Comparison of ENCODE assay signal across 8 cellular contexts in the genomic region with DNA sequence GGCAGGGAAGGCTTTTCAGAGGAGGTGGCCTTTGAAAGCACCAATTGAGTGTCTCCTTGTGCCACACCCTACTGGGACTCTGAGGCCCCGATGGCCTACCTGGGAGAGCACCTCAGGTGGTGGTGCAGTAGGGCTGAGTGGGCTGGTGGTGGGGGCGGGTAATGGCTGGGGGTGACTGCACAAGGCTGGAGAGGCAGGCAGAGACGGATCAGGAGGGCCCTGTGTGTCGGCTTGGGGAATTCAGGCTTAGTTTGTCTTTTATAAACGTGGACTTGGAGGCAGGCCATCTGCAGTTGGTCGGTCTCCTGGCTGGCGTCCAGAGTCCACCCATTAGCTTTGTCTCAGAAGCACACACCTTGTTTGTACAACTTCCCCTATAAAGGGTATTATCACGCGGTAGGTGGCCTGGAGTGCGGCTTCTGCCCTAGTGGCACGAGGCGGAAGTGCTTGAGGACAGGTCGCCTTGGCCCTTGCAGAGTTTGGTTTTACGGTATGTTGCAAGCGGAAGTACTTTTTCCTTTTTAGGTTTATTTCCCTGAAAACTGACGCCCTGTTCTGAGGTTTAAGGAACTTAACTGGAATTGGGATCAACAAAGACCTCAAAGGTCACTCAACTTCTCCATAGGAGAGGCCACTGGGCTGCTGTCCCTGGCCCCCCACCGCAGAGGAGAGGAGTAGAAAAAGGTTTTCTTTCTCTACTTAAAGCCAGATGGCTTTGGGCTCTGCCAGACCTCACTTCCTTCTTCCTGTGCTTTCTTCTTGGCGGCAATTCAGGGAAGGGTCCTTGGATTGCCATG. TPM values are rescaled to one million over a fixed set of nuclear protein-coding genes. Genes with fewer than 3 reads are reported as not detected.
DNase-seq lines count a peak whose midpoint lies in the region; ATAC-seq and TF ChIP-seq lines count a peak whose summit lies in the region.

No MANE protein-coding gene starts in this region.

- peak; percentile 72 for TF ChIP-seq CTCF in GM12873 (IDR thresholded peaks at IDR 0.05; ENCODE audit: insufficient read depth, low read depth, low read length, missing control alignments)
- TF ChIP-seq CTCF in esophagus squamous epithelium (IDR thresholded peaks at IDR 0.05) = peak in 5 of 6 experiments; percentile 44 to 59 (median 50)
- TF ChIP-seq CTCF in neural crest cell (conservative IDR thresholded peaks at IDR 0.05) = peak; percentile 63

- peaks cover 21 to 57% (median 27%) of the 10 kb centered on the region in 3 donors for H3K4me1 ChIP-seq in esophagus squamous epithelium

- H3K27me3 Mint-ChIP-seq in neural crest cell (ENCODE audit: low read depth) = no peaks in the 10 kb centered on the region

- H3K36me3 Mint-ChIP-seq in neural crest cell (ENCODE audit: low read depth) = no peaks in the 10 kb centered on the region

- ATAC-seq in HG02763 (IDR thresholded peaks at IDR 0.05; ENCODE audit: unreplicated experiment) = peak; percentile 78

- peak overlapping the region; percentile 82 for H3K27ac Mint-ChIP-seq in neural crest cell (ENCODE audit: unreplicated experiment)

- DNase-seq in NCI-H1930 (lab: John Stamatoyannopoulos, UW) = peak; percentile 37 to 56
- DNase-seq in activated CD4-positive, alpha-beta T cell treated with anti-CD3 and anti-CD28 coated beads, Interleukin-2, amount 50 U/mL, for 1 hour = peak; percentile 30
- DNase-seq in esophagus squamous epithelium (lab: John Stamatoyannopoulos, UW) = peak; percentile 36
- DNase-seq in neural crest cell (ENCODE audit: low read depth, low spot score) = no peak
- no peak for DNase-seq in NK-92 treated with Interleukin-12 subunit alpha and Interleukin-12 subunit beta, amount 100 ng/mL, for 24 hours (lab: John Stamatoyannopoulos, UW)
- no peak for DNase-seq in activated CD8-positive, alpha-beta memory T cell treated with anti-CD3 and anti-CD28 coated beads, Interleukin-2, amount 50 U/mL, for 48 hours

- WGBS in esophagus squamous epithelium, 2 donors = 43 to 50% methylated on average over 12 to 16 of the region's 18 CpGs

- H3K27ac ChIP-seq in esophagus squamous epithelium = peak overlapping the region; percentile 48 to 87 (median 76)

- no peaks in the 10 kb centered on the region for H3K36me3 ChIP-seq in esophagus squamous epithelium

- peaks cover 43% of the 10 kb centered on the region for H3K4me1 Mint-ChIP-seq in neural crest cell

- no peaks in the 10 kb centered on the region for H3K9me3 ChIP-seq in esophagus squamous epithelium

- no peak overlapping the region for H3K4me3 ChIP-seq in esophagus squamous epithelium

- intact Hi-C loops in esophagus squamous epithelium (cut with DNase I) = no loop called here

- H3K27me3 ChIP-seq in esophagus squamous epithelium = no peaks in the 10 kb centered on the region

- TF ChIP-seq POLR2A in esophagus squamous epithelium (IDR thresholded peaks at IDR 0.05) = no peak

- no peak overlapping the region for H3K4me3 Mint-ChIP-seq in neural crest cell

- H3K9me3 Mint-ChIP-seq in neural crest cell = no peaks in the 10 kb centered on the region

RNA-seq across cellular contexts. Expression of a gene that starts 8.0 kb away (rescaled TPM):
- 10 to 100 TPM; 28.2 to 50.4 (median 42.1) TPM for total RNA-seq in esophagus squamous epithelium
- total RNA-seq in neural crest cell = 56.3 and 58.0 TPM in 2 replicates

Comparison
In these comparisons a context has a peak if more than half of its experiments do, and no peak if none do; other contexts are left out.
1. DNase-seq: peak in NCI-H1930 (2 of 2), activated CD4-positive, alpha-beta T cell treated with anti-CD3 and anti-CD28 coated beads, Interleukin-2, amount 50 U/mL, for 1 hour (single experiment) and esophagus squamous epithelium (single experiment); none in neural crest cell (single experiment), NK-92 treated with Interleukin-12 subunit alpha and Interleukin-12 subunit beta, amount 100 ng/mL, for 24 hours (single experiment) and activated CD8-positive, alpha-beta memory T cell treated with anti-CD3 and anti-CD28 coated beads, Interleukin-2, amount 50 U/mL, for 48 hours (single experiment).
2. Peak in every context shown above with its lines, with median percentiles within 50 percentile points of each other: CTCF ChIP-seq.